In the genomic region with DNA sequence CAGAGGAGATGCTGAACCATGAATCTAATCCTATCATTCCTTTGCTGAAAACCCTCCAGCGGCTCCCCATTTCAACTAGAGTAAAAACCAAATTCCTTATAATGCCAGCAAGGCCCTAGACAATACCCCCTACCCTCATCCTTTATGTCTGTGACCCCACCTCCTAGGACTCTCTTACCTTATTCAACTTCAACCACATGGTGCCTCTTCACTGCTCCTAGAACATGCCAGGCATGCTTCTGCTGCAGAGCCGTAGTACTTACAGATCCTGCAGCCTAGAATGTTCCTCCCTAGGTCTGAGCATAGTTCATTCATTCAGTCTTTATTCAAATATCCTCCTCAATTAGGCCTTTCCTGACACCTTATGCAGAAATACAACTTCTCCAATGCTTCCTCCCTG, we compare ENCODE assay signal across 28 cellular contexts. TPM values are rescaled to one million over a fixed set of nuclear protein-coding genes. Genes with fewer than 3 reads are reported as not detected.
DNase-seq lines count a peak whose midpoint lies in the region; ATAC-seq and TF ChIP-seq lines count a peak whose summit lies in the region.
"Had no signal": no experiment of that assay in that cellular context is flagged by ENCODE, and none has a peak within 500 bp of the region (broad histone marks: within the 10 kb centered on the region; RNA-seq: fewer than 3 reads in every experiment).

No MANE protein-coding gene starts in this region.

- H3K18ac ChIP-seq in IMR-90 (ENCODE audit: low read depth, low read length): no peak overlapping the region

- in situ Hi-C loops in IMR-90 (cut with MboI; ENCODE audit: low sequenced_read_pairs): no loop called here

- no peaks in the 10 kb centered on the region for H3F3A ChIP-seq in GM23338 (replicated peaks; ENCODE audit: low read depth)

- no peak overlapping the region for H2BK5ac ChIP-seq in IMR-90 (ENCODE audit: low read depth, low read length, poor library complexity, severe bottlenecking)

- H3K4me3 ChIP-seq in GM23338 (no peak overlapping the region), IMR-90 (ENCODE audit: insufficient read depth, low read depth, low read length) (no peak overlapping the region), endodermal cell (ENCODE audit: low read length) (no peak overlapping the region), BE2C (ENCODE audit: low read depth, low read length) (no peak overlapping the region)
- H3K4me3 ChIP-seq: esophagus squamous epithelium, GM12878, heart left ventricle, left ventricle myocardium inferior, psoas muscle had no signal

- CTCF ChIA-PET in IMR-90 (lab: Yijun Ruan, JAX): interaction anchor here (0.7 kb wide), 1 partner anchor 123 kb away, joined by 7 read pairs; no protein-coding TSS in a partner anchor

- no peak overlapping the region for H3K4ac ChIP-seq in IMR-90 (ENCODE audit: low read depth, low read length)

- DNase-seq in GM23338 (ENCODE audit: low spot score) (peak; percentile 24), IMR-90 (no peak), endodermal cell (no peak), osteocyte (ENCODE audit: extremely low spot score, unreplicated experiment) (no peak), NCI-H2029 treated with DMSO at 0.1 percent for 48 hours (lab: John Stamatoyannopoulos, UW) (no peak), BE2C (no peak)
- DNase-seq: activated CD4-positive, CD25-positive, alpha-beta regulatory T cell treated with anti-CD3 and anti-CD28 coated beads, Interleukin-2, amount 50 U/mL, for 72 hours; activated CD8-positive, alpha-beta memory T cell treated with anti-CD3 and anti-CD28 coated beads, Interleukin-2, amount 50 U/mL, for 48 hours; activated CD8-positive, alpha-beta T cell treated with anti-CD3 and anti-CD28 coated beads for 36 hours; central memory CD4-positive, alpha-beta T cell; DMS153; esophagus squamous epithelium; foreskin keratinocyte; H7; heart left ventricle; left ventricle myocardium inferior; mesenchymal stem cell; NCI-H146; NCI-H2107; psoas muscle; stimulated activated naive CD4-positive, alpha-beta T cell treated with Interleukin-2 at 50 U/mL for 16 hours; T-helper 2 cell had no signal

- dilution Hi-C loops in IMR-90 (cut with HindIII; ENCODE audit: low sequenced_read_pairs, unreplicated experiment): no loop called here

- H3K4me1 ChIP-seq in GM23338 (ENCODE audit: insufficient read depth) (peaks cover 14% of the 10 kb centered on the region), IMR-90 (ENCODE audit: control insufficient read depth, insufficient read depth, low read length) (peaks cover 25% of the 10 kb centered on the region), endodermal cell (ENCODE audit: control insufficient read depth, insufficient read depth, low read length) (peaks cover 24% of the 10 kb centered on the region), BE2C (no peaks in the 10 kb centered on the region; the same call in none of the 2 replicates)
- H3K4me1 ChIP-seq: psoas muscle had no signal

- H3K9me3 Mint-ChIP-seq in GM23338 (no peaks in the 10 kb centered on the region), endodermal cell (no peaks in the 10 kb centered on the region), osteocyte (ENCODE audit: unreplicated experiment) (no peaks in the 10 kb centered on the region)
- H3K9me3 Mint-ChIP-seq: activated CD8-positive, alpha-beta T cell treated with anti-CD3 and anti-CD28 coated beads for 36 hours; activated T-helper 2 cell treated with anti-CD3 and anti-CD28 coated beads, Interferon-gamma antibody, Interleukin-2, Interleukin-4, amounts not matched to agents 10 μg/mL and 5 μg/mL and 100 μg/mL, durations not matched to agents 14 hours and 24 hours and 36 hours; dendritic cell treated with granulocyte-macrophage colony-stimulating factor and Interleukin-4, amounts not matched to agents 40 ng/mL and 50 ng/mL, for 4 days; IgD-negative memory B cell had no signal

- TF ChIP-seq POLR2A in IMR-90 (IDR thresholded peaks at IDR 0.05; ENCODE audit: low read depth, low read length): no peak

- no peak overlapping the region for H3K56ac ChIP-seq in IMR-90 (ENCODE audit: extremely low read depth, insufficient read depth, low read length)

- H3K4me2 ChIP-seq in GM23338 (no peak overlapping the region), IMR-90 (ENCODE audit: low read depth, low read length) (no peak overlapping the region)

- H2BK15ac ChIP-seq in IMR-90 (ENCODE audit: low read depth, low read length): no peak overlapping the region

- TF ChIP-seq CTCF in GM23338 (conservative IDR thresholded peaks at IDR 0.05; ENCODE audit: low read depth in 2 of 2): no peak
- no peak for TF ChIP-seq CTCF in IMR-90 (conservative IDR thresholded peaks at IDR 0.05; ENCODE audit: low read depth, low read length)
- no peak for TF ChIP-seq CTCF in endodermal cell (conservative IDR thresholded peaks at IDR 0.05)
- no peak for TF ChIP-seq CTCF in osteocyte (IDR thresholded peaks at IDR 0.05)
- TF ChIP-seq CTCF in BE2C (IDR thresholded peaks at IDR 0.05; ENCODE audit: low read depth, low read length): no peak

- H3K27ac ChIP-seq in GM23338 (ENCODE audit: low read depth) (no peak overlapping the region), IMR-90 (ENCODE audit: insufficient read depth, low read length) (no peak overlapping the region), endodermal cell (ENCODE audit: low read depth, low read length) (peak overlapping the region; percentile 41)
- H3K27ac ChIP-seq: esophagus squamous epithelium, foreskin keratinocyte, heart left ventricle, left ventricle myocardium inferior, psoas muscle had no signal

- peaks cover 20% of the 10 kb centered on the region for H3K9me1 ChIP-seq in IMR-90 (ENCODE audit: insufficient read depth, low read length)

- no peak for TF ChIP-seq RAD21 in IMR-90 (IDR thresholded peaks at IDR 0.05; ENCODE audit: low read length)

- peak overlapping the region; percentile 23; the same call in 1 of the 2 replicates for H4K91ac ChIP-seq in IMR-90 (ENCODE audit: insufficient read depth, low read depth, low read length)

- H3K27me3 Mint-ChIP-seq in GM23338 (ENCODE audit: insufficient read depth, low read depth, poor library complexity): no peaks in the 10 kb centered on the region
- H3K27me3 Mint-ChIP-seq in endodermal cell (ENCODE audit: insufficient read depth): no peaks in the 10 kb centered on the region
- H3K27me3 Mint-ChIP-seq in osteocyte (ENCODE audit: unreplicated experiment): no peaks in the 10 kb centered on the region
- H3K27me3 Mint-ChIP-seq: activated CD8-positive, alpha-beta T cell treated with anti-CD3 and anti-CD28 coated beads for 36 hours; dendritic cell treated with granulocyte-macrophage colony-stimulating factor and Interleukin-4, amounts not matched to agents 40 ng/mL and 50 ng/mL, for 4 days; IgD-negative memory B cell had no signal

- H2AFZ ChIP-seq in GM23338 (no peak overlapping the region), IMR-90 (replicated peaks; ENCODE audit: low read length, poor library complexity) (no peak overlapping the region)

- H3K36me3 Mint-ChIP-seq in GM23338 (ENCODE audit: low read depth) (no peaks in the 10 kb centered on the region), endodermal cell (ENCODE audit: low read depth) (peaks cover 10% of the 10 kb centered on the region), osteocyte (ENCODE audit: unreplicated experiment) (peaks cover under 1% of the 10 kb centered on the region)

- no peak overlapping the region for H2AK9ac ChIP-seq in IMR-90 (replicated peaks; ENCODE audit: low read depth, low read length, poor library complexity)

- POLR2A ChIA-PET in IMR-90 (lab: Charles Lee; ENCODE audit: unreplicated experiment): no interaction called here

- ATAC-seq in GM23338 (peak; percentile 78), IMR-90 (ENCODE audit: low read depth) (no peak), HG03280 (IDR thresholded peaks at IDR 0.05; ENCODE audit: unreplicated experiment) (no peak)
- ATAC-seq: activated CD8-positive, alpha-beta T cell treated with anti-CD3 and anti-CD28 coated beads for 36 hours; foreskin keratinocyte; GM12878; heart left ventricle; psoas muscle; Right ventricle myocardium inferior had no signal

- peaks cover 27% of the 10 kb centered on the region for H3K4me1 Mint-ChIP-seq in GM23338
- peaks cover 49% of the 10 kb centered on the region for H3K4me1 Mint-ChIP-seq in endodermal cell
- H3K4me1 Mint-ChIP-seq in osteocyte (ENCODE audit: unreplicated experiment): peaks cover 59% of the 10 kb centered on the region

- peaks cover 28 to 69% of the 10 kb centered on the region in 2 experiments for H3K79me1 ChIP-seq in IMR-90 (ENCODE audit: low read depth in 1 of 2, low read length in 2 of 2)

- H4K20me1 ChIP-seq in GM23338 (replicated peaks; ENCODE audit: insufficient read depth) (no peaks in the 10 kb centered on the region), IMR-90 (ENCODE audit: insufficient read depth, low read length) (peaks cover 13% of the 10 kb centered on the region; the same call in 1 of the 2 replicates)

- peak overlapping the region; percentile 25 for H3K27ac Mint-ChIP-seq in GM23338
- H3K27ac Mint-ChIP-seq in endodermal cell: peak overlapping the region; percentile 6
- H3K27ac Mint-ChIP-seq in osteocyte (ENCODE audit: unreplicated experiment): peak overlapping the region; percentile 71
- H3K27ac Mint-ChIP-seq: activated CD8-positive, alpha-beta T cell treated with anti-CD3 and anti-CD28 coated beads for 36 hours; activated T-helper 2 cell treated with anti-CD3 and anti-CD28 coated beads, Interferon-gamma antibody, Interleukin-2, Interleukin-4, amounts not matched to agents 10 μg/mL and 5 μg/mL and 100 μg/mL, durations not matched to agents 14 hours and 24 hours and 36 hours; dendritic cell treated with granulocyte-macrophage colony-stimulating factor and Interleukin-4, amounts not matched to agents 40 ng/mL and 50 ng/mL, for 4 days; IgD-negative memory B cell had no signal

- no peak overlapping the region for H2BK120ac ChIP-seq in IMR-90 (ENCODE audit: low read depth, low read length)

- no peaks in the 10 kb centered on the region for H3K79me2 ChIP-seq in GM23338 (replicated peaks; ENCODE audit: insufficient read depth)

- H3K27me3 ChIP-seq in GM23338 (ENCODE audit: insufficient read depth) (no peaks in the 10 kb centered on the region), IMR-90 (ENCODE audit: control insufficient read depth, insufficient read depth, low read length) (no peaks in the 10 kb centered on the region), endodermal cell (ENCODE audit: control insufficient read depth, insufficient read depth, low read length, poor library complexity, severe bottlenecking) (no peaks in the 10 kb centered on the region), BE2C (no peaks in the 10 kb centered on the region)
- H3K27me3 ChIP-seq: esophagus squamous epithelium, foreskin keratinocyte, heart left ventricle had no signal

- BruUV-seq in IMR-90 (replicated peaks; lab: Mats Ljungman, UMichigan): no TSS peak

- H3K23ac ChIP-seq in IMR-90 (ENCODE audit: low read depth, low read length): peak overlapping the region; percentile 78; the same call in 1 of the 2 replicates

- H3K36me3 ChIP-seq in GM23338 (ENCODE audit: insufficient read depth) (no peaks in the 10 kb centered on the region), IMR-90 (ENCODE audit: control insufficient read depth, insufficient read depth, low read length) (no peaks in the 10 kb centered on the region; the same call in 1 of the 2 replicates), endodermal cell (ENCODE audit: control insufficient read depth, insufficient read depth, low read length) (peaks cover 42% of the 10 kb centered on the region), BE2C (no peaks in the 10 kb centered on the region)

- no peaks in the 10 kb centered on the region for H3K9me2 ChIP-seq in GM23338 (ENCODE audit: insufficient read depth)

- no peak overlapping the region for H3K9ac ChIP-seq in IMR-90 (ENCODE audit: low read depth, low read length)
- H3K9ac ChIP-seq in endodermal cell (ENCODE audit: extremely low read depth, low read length, poor library complexity, severe bottlenecking): no peak overlapping the region

- peak overlapping the region; percentile 35; the same call in 1 of the 2 replicates for H3K14ac ChIP-seq in IMR-90 (replicated peaks; ENCODE audit: low read depth, low read length)

- H3K9me3 ChIP-seq in IMR-90 (ENCODE audit: control insufficient read depth, insufficient read depth, low read length) (no peaks in the 10 kb centered on the region), endodermal cell (ENCODE audit: control insufficient read depth, low read length) (no peaks in the 10 kb centered on the region), BE2C (no peaks in the 10 kb centered on the region)
- H3K9me3 ChIP-seq: esophagus squamous epithelium, heart left ventricle, left ventricle myocardium inferior, psoas muscle had no signal

- no peak overlapping the region for H4K5ac ChIP-seq in IMR-90 (ENCODE audit: low read depth, low read length)

- intact Hi-C loops in IMR-90 (cut with micrococcal nuclease): loop anchor here (10.0 kb wide), 1 partner anchor 53 kb away; no protein-coding TSS in a partner anchor

- H2BK20ac ChIP-seq in IMR-90 (ENCODE audit: low read depth, low read length): no peak overlapping the region

- no peak overlapping the region for H4K8ac ChIP-seq in IMR-90 (ENCODE audit: low read depth in 2 of 2, low read length in 2 of 2)

- H3K4me3 Mint-ChIP-seq in GM23338: no peak overlapping the region
- H3K4me3 Mint-ChIP-seq in endodermal cell: no peak overlapping the region
- H3K4me3 Mint-ChIP-seq in osteocyte (ENCODE audit: unreplicated experiment): no peak overlapping the region
- H3K4me3 Mint-ChIP-seq: activated CD8-positive, alpha-beta T cell treated with anti-CD3 and anti-CD28 coated beads for 36 hours; dendritic cell treated with granulocyte-macrophage colony-stimulating factor and Interleukin-4, amounts not matched to agents 40 ng/mL and 50 ng/mL, for 4 days; IgD-negative memory B cell had no signal

- no peak overlapping the region for H2AK5ac ChIP-seq in IMR-90 (ENCODE audit: low read depth, low read length)

- WGBS in IMR-90 (ENCODE audit: extremely low coverage in 2 of 2, insufficient read length in 1 of 2), 2 experiments: 94% methylated on average over 2 of the region's 2 CpGs; no CpG with 5 or more reads in 1 of the 2 experiments
- 72 to 85% methylated on average over 2 of the region's 2 CpGs for WGBS in endodermal cell (ENCODE audit: insufficient coverage in 1 of 2, insufficient read length in 1 of 2), 2 experiments

RNA-seq across cellular contexts. Expression of gene DCAF5, which starts 54.9 kb away (rescaled TPM):
- total RNA-seq in GM23338 (2014; rRNA removed; shearing (Covaris generic)): 15.2 and 15.7 TPM in 2 replicates
- polyA plus RNA-seq in GM23338 (2016; fragmentation: Nextera tagmentation; extraction: Ambion mirVana) (12.5 and 14.0 TPM in 2 replicates), IMR-90 (2012; rRNA removed) (29.9 and 30.4 TPM in 2 replicates)
- total RNA-seq in IMR-90 (2012; rRNA removed) (12.2 and 17.6 TPM in 2 replicates), endodermal cell (10 to 100 TPM; 61.1 to 69.6 TPM), osteocyte (49.5 and 56.1 TPM in 2 replicates)
- polyA plus RNA-seq in IMR-90 (2012; cell fraction: cytosol; rRNA removed): 21.1 and 22.7 TPM in 2 replicates
- 90.6 and 91.2 TPM in 2 replicates for polyA plus RNA-seq in IMR-90 (2012; cell fraction: nucleus; rRNA removed; ENCODE audit: low replicate concordance)
- 46.6 TPM for polyA plus RNA-seq in endodermal cell (2013, experiment 1 of 2)
- 43.7 TPM for polyA plus RNA-seq in endodermal cell (2013, experiment 2 of 2)
- polyA plus RNA-seq in BE2C (2012; ENCODE audit: insufficient read depth, insufficient read length, low read depth): 41.7 TPM

Comparison
In these comparisons a context has a peak if more than half of its experiments do, and no peak if none do; other contexts are left out.
1. H3K27ac Mint-ChIP-seq: peak in every context shown above with its lines; median percentile 71 in osteocyte; 25 in GM23338; 6 in endodermal cell.